10 cellular contexts compared by ENCODE assay signal in genomic region chr5:58294598-58295298, GRCh38.
DNase-seq lines count a peak whose midpoint lies in the region; ATAC-seq and TF ChIP-seq lines count a peak whose summit lies in the region.
"Had no signal": no experiment of that assay in that cellular context is flagged by ENCODE, and none has a peak within 500 bp of the region (broad histone marks: within the 10 kb centered on the region; RNA-seq: fewer than 3 reads in every experiment).

No MANE protein-coding gene starts in this region.

- DNase-seq in neural progenitor cell (ENCODE audit: low spot score) (no peak), BE2C (no peak), NCI-H1930 (lab: John Stamatoyannopoulos, UW) (no peak), hepatocyte (ENCODE audit: low spot score) (no peak), middle frontal gyrus (ENCODE audit: extremely low spot score, low spot score) (no peak)
- DNase-seq: erythroblast, NCI-H1694 had no signal

- H3K27ac ChIP-seq in neural progenitor cell (no peak overlapping the region), hepatocyte (no peak overlapping the region)

- no peak overlapping the region for H3K9ac ChIP-seq in neural progenitor cell

- H3K4me3 ChIP-seq in neural progenitor cell (no peak overlapping the region), BE2C (ENCODE audit: low read depth, low read length) (no peak overlapping the region), hepatocyte (no peak overlapping the region)

- H3K9me3 ChIP-seq in neural progenitor cell (ENCODE audit: low read depth) = no peaks in the 10 kb centered on the region
- H3K9me3 ChIP-seq in BE2C = no peaks in the 10 kb centered on the region
- no peaks in the 10 kb centered on the region for H3K9me3 ChIP-seq in hepatocyte (ENCODE audit: low read depth)

- no peaks in the 10 kb centered on the region for H3K9me3 Mint-ChIP-seq in neural progenitor cell

- H3K27me3 ChIP-seq in neural progenitor cell (no peaks in the 10 kb centered on the region), BE2C (no peaks in the 10 kb centered on the region), hepatocyte (no peaks in the 10 kb centered on the region)

- H3K4me1 ChIP-seq in neural progenitor cell (no peaks in the 10 kb centered on the region), BE2C (no peaks in the 10 kb centered on the region; the same call in 1 of the 2 replicates), hepatocyte (ENCODE audit: insufficient read depth) (no peaks in the 10 kb centered on the region)

- peak; percentile 70 for ATAC-seq in GM18870 (IDR thresholded peaks at IDR 0.05; ENCODE audit: unreplicated experiment)
- peak; percentile 63 for ATAC-seq in HG02759 (IDR thresholded peaks at IDR 0.05; ENCODE audit: unreplicated experiment)
- ATAC-seq in SK-N-SH treated with all-trans-retinoic acid at 6 μM for 48 hours = peak; percentile 67

- H3K4me1 Mint-ChIP-seq in neural progenitor cell = no peaks in the 10 kb centered on the region

- no peak overlapping the region for H3K27ac Mint-ChIP-seq in neural progenitor cell

- H3K36me3 ChIP-seq in neural progenitor cell (no peaks in the 10 kb centered on the region), BE2C (no peaks in the 10 kb centered on the region), hepatocyte (replicated peaks; ENCODE audit: insufficient read depth, low read depth) (no peaks in the 10 kb centered on the region)

- no peaks in the 10 kb centered on the region for H3K36me3 Mint-ChIP-seq in neural progenitor cell

- H3K79me2 ChIP-seq in neural progenitor cell (ENCODE audit: low read depth) (no peaks in the 10 kb centered on the region), hepatocyte (no peaks in the 10 kb centered on the region)

- WGBS in hepatocyte (ENCODE audit: low lambda C conversion rate, missing lambda C conversion rate) = 83% methylated on average over 1 of the region's 1 CpG

- H4K20me1 ChIP-seq in neural progenitor cell (ENCODE audit: low read depth) (no peaks in the 10 kb centered on the region), hepatocyte (ENCODE audit: insufficient read depth, poor library complexity, severe bottlenecking) (no peaks in the 10 kb centered on the region)

- no peak overlapping the region for H3K4me3 Mint-ChIP-seq in neural progenitor cell

- no peaks in the 10 kb centered on the region for H3K27me3 Mint-ChIP-seq in neural progenitor cell (ENCODE audit: insufficient read depth, low read depth)

- H3F3A ChIP-seq in neural progenitor cell (ENCODE audit: low read depth) = no peaks in the 10 kb centered on the region

- H2AFZ ChIP-seq in neural progenitor cell (replicated peaks) (peak overlapping the region; percentile 12), hepatocyte (no peak overlapping the region)

- H3K4me2 ChIP-seq in neural progenitor cell (no peak overlapping the region), hepatocyte (no peak overlapping the region)

- no peak for TF ChIP-seq CTCF in neural progenitor cell (IDR thresholded peaks at IDR 0.05)
- TF ChIP-seq CTCF in BE2C (IDR thresholded peaks at IDR 0.05; ENCODE audit: low read depth, low read length) = no peak
- no peak for TF ChIP-seq CTCF in hepatocyte (IDR thresholded peaks at IDR 0.05; ENCODE audit: poor library complexity)

- no peaks in the 10 kb centered on the region for H3K9me2 ChIP-seq in hepatocyte (replicated peaks; ENCODE audit: insufficient read depth)

TF ChIP-seq in SK-N-SH treated with all-trans-retinoic acid at 6 μM for 48 hours, 23 proteins besides CTCF, POLR2A, EP300 and RAD21:
- no peak for TF ChIP-seq CSDC2 (CRISPR knock-in tag; IDR thresholded peaks at IDR 0.05)
TF ChIP-seq in SK-N-SH treated with all-trans-retinoic acid at 6 μM for 48 hours: peak in this region for 0.
